19 cellular contexts compared by ENCODE assay signal in genomic region chr17:10728331-10728730, GRCh38. TPM values are rescaled to one million over a fixed set of nuclear protein-coding genes. Genes with fewer than 3 reads are reported as not detected.
DNase-seq lines count a peak whose midpoint lies in the region; ATAC-seq and TF ChIP-seq lines count a peak whose summit lies in the region.
"Had no signal": no experiment of that assay in that cellular context is flagged by ENCODE, and none has a peak within 500 bp of the region (broad histone marks: within the 10 kb centered on the region; RNA-seq: fewer than 3 reads in every experiment).

No MANE protein-coding gene starts in this region.

- H3K4me3 ChIP-seq in Peyer's patch = no peak overlapping the region
- peak overlapping the region in 1 of 3 donors; percentile 75 for H3K4me3 ChIP-seq in right lobe of liver
- H3K4me3 ChIP-seq in stomach = no peak overlapping the region
- H3K4me3 ChIP-seq in psoas muscle = no peak overlapping the region

- DNase-seq in CD4-positive, alpha-beta T cell = no peak
- peak in 1 of 3 donors; percentile 44 for DNase-seq in Peyer's patch
- DNase-seq in right lobe of liver = no peak
- no peak for DNase-seq in stomach
- no peak for DNase-seq in psoas muscle
- no peak for DNase-seq in OCI-M2 (lab: John Stamatoyannopoulos, UW; ENCODE audit: unreplicated experiment)
- DNase-seq in SK-N-DZ (ENCODE audit: low spot score) = no peak
- DNase-seq: AML-193, Caco-2, DMS153, EL, H7, NCI-H1048, NCI-H1436 treated with DMSO at 0.1 percent for 48 hours, NCI-H2081, NCI-H524 treated with DMSO at 0.1 percent for 48 hours, SHP77 had no signal

- H3K36me3 ChIP-seq in Peyer's patch (no peaks in the 10 kb centered on the region), right lobe of liver (no peaks in the 10 kb centered on the region), stomach (peaks cover 7 to 41% (median 34%) of the 10 kb centered on the region in 4 donors), psoas muscle (ENCODE audit: insufficient read depth in 1 of 2, low read depth in 1 of 2) (peaks cover 0 to 45% of the 10 kb centered on the region in 2 donors)

- no peak for TF ChIP-seq EP300 in stomach (IDR thresholded peaks at IDR 0.05)

- H3K4me1 ChIP-seq in Peyer's patch (peaks cover 0 to 25% (median 7%) of the 10 kb centered on the region in 4 donors), right lobe of liver (peaks cover 0 to 38% (median 19%) of the 10 kb centered on the region in 4 donors), stomach (peaks cover 0 to 34% (median 14%) of the 10 kb centered on the region in 4 donors), psoas muscle (peaks cover 3% of the 10 kb centered on the region)

- POLR2A ChIA-PET in CD4-positive, alpha-beta T cell (lab: Charles Lee) = no interaction called here

- intact Hi-C loops in CD4-positive, alpha-beta T cell (cut with DNase I, micrococcal nuclease) = no loop called here
- intact Hi-C loops in right lobe of liver (cut with DNase I) = no loop called here
- intact Hi-C loops in stomach (cut with DNase I; ENCODE audit: low total_unique reads) = no loop called here
- intact Hi-C loops in psoas muscle (cut with DNase I) = no loop called here

- H3K9me3 Mint-ChIP-seq in CD4-positive, alpha-beta T cell = no peaks in the 10 kb centered on the region
- H3K9me3 Mint-ChIP-seq: CD14-positive monocyte had no signal

- no peak for TF ChIP-seq CTCF in CD4-positive, alpha-beta T cell (IDR thresholded peaks at IDR 0.05)
- no peak for TF ChIP-seq CTCF in Peyer's patch (IDR thresholded peaks at IDR 0.05)
- no peak for TF ChIP-seq CTCF in right lobe of liver (IDR thresholded peaks at IDR 0.05)
- TF ChIP-seq CTCF in stomach (IDR thresholded peaks at IDR 0.05) = no peak
- TF ChIP-seq CTCF in psoas muscle (IDR thresholded peaks at IDR 0.05) = no peak

- no peak for ATAC-seq in CD4-positive, alpha-beta T cell (ENCODE audit: poor library complexity)
- ATAC-seq in right lobe of liver (no peak), psoas muscle (no peak), GM21381 (IDR thresholded peaks at IDR 0.05; ENCODE audit: unreplicated experiment) (no peak)

- H3K27me3 ChIP-seq in CD4-positive, alpha-beta T cell (ENCODE audit: control insufficient read depth, insufficient read depth, low read length) = no peaks in the 10 kb centered on the region
- H3K27me3 ChIP-seq in Peyer's patch = no peaks in the 10 kb centered on the region
- no peaks in the 10 kb centered on the region for H3K27me3 ChIP-seq in right lobe of liver
- H3K27me3 ChIP-seq in stomach = peaks cover 0 to 7% (median 0%) of the 10 kb centered on the region in 3 donors
- H3K27me3 ChIP-seq in psoas muscle (ENCODE audit: insufficient read depth in 3 of 3, low read length in 2 of 3) = no peaks in the 10 kb centered on the region

- no peak overlapping the region for H3K27ac ChIP-seq in CD4-positive, alpha-beta T cell (ENCODE audit: low read depth, low read length)
- H3K27ac ChIP-seq in Peyer's patch (peak overlapping the region in 3 of 4 donors; percentile 88 to 93 (median 92)), right lobe of liver (peak overlapping the region in 2 of 3 donors; percentile 99), stomach (peak overlapping the region in 3 of 5 donors; percentile 94 to 96 (median 95)), psoas muscle (no peak overlapping the region)

- H3K9me3 ChIP-seq in CD4-positive, alpha-beta T cell (ENCODE audit: control insufficient read depth, low read length) = no peaks in the 10 kb centered on the region
- no peaks in the 10 kb centered on the region for H3K9me3 ChIP-seq in Peyer's patch
- no peaks in the 10 kb centered on the region for H3K9me3 ChIP-seq in right lobe of liver
- H3K9me3 ChIP-seq in stomach = no peaks in the 10 kb centered on the region
- no peaks in the 10 kb centered on the region for H3K9me3 ChIP-seq in psoas muscle
- H3K9me3 ChIP-seq: Caco-2 had no signal

- TF ChIP-seq POLR2A in Peyer's patch (IDR thresholded peaks at IDR 0.05) (no peak), right lobe of liver (IDR thresholded peaks at IDR 0.05) (no peak), stomach (IDR thresholded peaks at IDR 0.05) (no peak)

- WGBS in right lobe of liver (ENCODE audit: insufficient coverage, low coverage, low lambda C conversion rate, missing lambda C conversion rate) = 91% methylated on average over 9 of the region's 9 CpGs
- WGBS in stomach, 5 donors = 92 to 96% (median 95%) methylated on average over 9 of the region's 9 CpGs
- WGBS in psoas muscle, 3 donors = 96 to 99% (median 96%) methylated on average over 9 of the region's 9 CpGs

- CTCF ChIA-PET in CD4-positive, alpha-beta T cell (lab: Charles Lee) = no interaction called here

- no peaks in the 10 kb centered on the region for H3K36me3 Mint-ChIP-seq in CD4-positive, alpha-beta T cell (ENCODE audit: low read depth)
- H3K36me3 Mint-ChIP-seq: CD14-positive monocyte had no signal

- H3K27ac Mint-ChIP-seq in CD4-positive, alpha-beta T cell = peak overlapping the region; percentile 68
- H3K27ac Mint-ChIP-seq: CD14-positive monocyte had no signal

- peak overlapping the region; percentile 86 for H3K4me3 Mint-ChIP-seq in CD4-positive, alpha-beta T cell

- no peaks in the 10 kb centered on the region for H3K27me3 Mint-ChIP-seq in CD4-positive, alpha-beta T cell

- H3K4me1 Mint-ChIP-seq in CD4-positive, alpha-beta T cell (ENCODE audit: low read depth) = peaks cover 13% of the 10 kb centered on the region

RNA-seq across cellular contexts. Expression of gene TMEM220, which starts 1.5 kb away (rescaled TPM):
- 1 to 10 TPM; 2.9 to 3.2 TPM for total RNA-seq in CD4-positive, alpha-beta T cell
- total RNA-seq in Peyer's patch = 10 to 100 TPM; 14.6 to 56.1 (median 23.4) TPM
- 10 to 100 TPM; 26.6 to 61.0 (median 43.2) TPM for total RNA-seq in right lobe of liver
- 10 to 100 TPM in 1 of 5 donors, 1 to 10 TPM in 2, not detected in 2; 4.9 to 14.1 (median 9.4) TPM for total RNA-seq in stomach
- polyA plus RNA-seq in stomach = 1 to 10 TPM; 6.0 to 8.3 (median 7.9) TPM
- total RNA-seq in psoas muscle = 1 to 10 TPM; 4.2 to 8.9 (median 6.5) TPM
- 1 to 10 TPM; 3.4 to 4.9 (median 3.6) TPM for polyA plus RNA-seq in psoas muscle
- 0.46 and 0.78 TPM in 2 replicates for polyA plus RNA-seq in SK-N-DZ (2014; cell fraction: cytosol; rRNA removed)
- 0.21 and 0.54 TPM in 2 replicates for polyA plus RNA-seq in SK-N-DZ (2014; cell fraction: nucleus; rRNA removed)
- total RNA-seq: Caco-2 had no signal

RNA-seq across cellular contexts. Expression of gene ADPRM, which starts 30.9 kb away (rescaled TPM):
- 10 to 100 TPM; 34.2 to 35.0 TPM for total RNA-seq in CD4-positive, alpha-beta T cell
- 10 to 100 TPM in 2 of 4 donors, 1 to 10 TPM in 2; 6.5 to 20.6 (median 14.0) TPM for total RNA-seq in Peyer's patch
- 1 to 10 TPM; 3.6 to 9.6 (median 4.5) TPM for total RNA-seq in right lobe of liver
- total RNA-seq in stomach = 10 to 100 TPM in 1 of 5 donors, 1 to 10 TPM in 2, under 1 TPM in 1, not detected in 1; 0.87 to 16.0 (median 3.9) TPM
- polyA plus RNA-seq in stomach = 10 to 100 TPM; 11.0 to 24.4 (median 12.1) TPM
- 10 to 100 TPM in 2 of 4 donors, 1 to 10 TPM in 2; 8.9 to 15.8 (median 10.6) TPM for total RNA-seq in psoas muscle
- 10 to 100 TPM; 10.6 to 14.6 (median 13.7) TPM for polyA plus RNA-seq in psoas muscle
- polyA plus RNA-seq in SK-N-DZ (2014; cell fraction: cytosol; rRNA removed) = 9.9 and 14.2 TPM in 2 replicates
- 4.1 and 10.5 TPM in 2 replicates for polyA plus RNA-seq in SK-N-DZ (2014; cell fraction: nucleus; rRNA removed)

RNA-seq across cellular contexts. Expression of gene SCO1, which starts 31.0 kb away (rescaled TPM):
- total RNA-seq in CD4-positive, alpha-beta T cell = 10 to 100 TPM; 15.3 to 18.2 TPM
- total RNA-seq in Peyer's patch (10 to 100 TPM; 12.4 to 28.6 (median 19.5) TPM), right lobe of liver (10 to 100 TPM; 19.0 to 29.7 (median 23.8) TPM), stomach (10 to 100 TPM in 4 of 5 donors, 1 to 10 TPM in 1; 9.4 to 61.1 (median 23.5) TPM), psoas muscle (10 to 100 TPM; 25.9 to 36.1 (median 27.5) TPM)
- polyA plus RNA-seq in stomach (10 to 100 TPM in 2 of 3 donors, 1 to 10 TPM in 1; 8.0 to 12.9 (median 10.7) TPM), psoas muscle (10 to 100 TPM; 17.5 to 38.9 (median 28.6) TPM)
- 41.5 and 45.3 TPM in 2 replicates for polyA plus RNA-seq in SK-N-DZ (2014; cell fraction: cytosol; rRNA removed)
- polyA plus RNA-seq in SK-N-DZ (2014; cell fraction: nucleus; rRNA removed) = 31.1 and 42.1 TPM in 2 replicates

Comparison
In these comparisons a context has a peak if more than half of its experiments do, and no peak if none do; other contexts are left out.
1. H3K27ac ChIP-seq: peak in Peyer's patch (3 of 4), right lobe of liver (2 of 3) and stomach (3 of 5); none in CD4-positive, alpha-beta T cell (single experiment) and psoas muscle (single experiment).